Comparison of ENCODE assay signal across 8 cellular contexts in the genomic region with DNA sequence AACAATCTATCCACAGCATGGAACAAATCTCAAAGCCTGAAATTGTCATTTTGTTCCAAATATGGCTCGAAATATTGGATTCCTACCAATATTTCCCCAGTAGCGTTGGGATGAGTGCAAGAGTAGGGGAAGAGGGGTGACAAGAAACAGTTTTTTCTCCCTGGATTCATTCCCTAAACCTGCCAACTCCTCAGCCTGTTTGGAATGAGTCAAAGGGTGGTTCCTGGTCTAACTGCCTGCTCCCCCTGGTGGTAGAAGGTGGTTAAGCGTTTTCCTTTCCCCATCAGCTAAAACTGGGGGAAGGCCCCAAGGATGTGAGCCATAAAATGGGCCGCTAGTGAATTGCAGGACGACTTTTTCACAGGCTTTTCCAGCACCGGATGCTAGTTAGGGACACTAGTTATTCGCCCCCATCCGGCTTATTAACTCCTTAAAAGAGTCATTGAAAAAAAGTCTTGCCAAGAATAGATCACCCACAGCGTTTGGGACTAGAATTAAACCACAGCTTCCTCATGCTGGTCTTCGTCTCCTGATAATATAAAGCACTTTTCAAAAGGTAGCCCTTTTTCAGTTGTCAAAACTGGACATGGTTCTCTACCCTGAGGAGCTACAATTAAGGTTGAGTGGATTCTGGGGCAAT.
DNase-seq lines count a peak whose midpoint lies in the region; TF ChIP-seq lines count a peak whose summit lies in the region.

No MANE protein-coding gene starts in this region.

- no peak overlapping the region for H3K4me3 Mint-ChIP-seq in activated CD4-positive, alpha-beta T cell treated with anti-CD3 and anti-CD28 coated beads, Interleukin-2, amount 10 ng/mL, durations not matched to agents 24 days and 14 days

- H3K27me3 Mint-ChIP-seq in activated CD4-positive, alpha-beta T cell treated with anti-CD3 and anti-CD28 coated beads, Interleukin-2, amount 10 ng/mL, durations not matched to agents 24 days and 14 days: peaks cover 2% of the 10 kb centered on the region

- peaks cover 0 to 24% of the 10 kb centered on the region in 2 experiments; a peak in 1 of 3 replicates for H3K36me3 ChIP-seq in HEK293 (ENCODE audit: control insufficient read depth in 2 of 2, insufficient read depth in 1 of 2, low read length in 2 of 2)

- H3K36me3 Mint-ChIP-seq in activated CD4-positive, alpha-beta T cell treated with anti-CD3 and anti-CD28 coated beads, Interleukin-2, amount 10 ng/mL, durations not matched to agents 24 days and 14 days (ENCODE audit: low read depth): no peaks in the 10 kb centered on the region

- no peaks in the 10 kb centered on the region for H3K4me1 Mint-ChIP-seq in activated CD4-positive, alpha-beta T cell treated with anti-CD3 and anti-CD28 coated beads, Interleukin-2, amount 10 ng/mL, durations not matched to agents 24 days and 14 days

- H3K4me1 ChIP-seq in HEK293 (ENCODE audit: control insufficient read depth, insufficient read depth, low read length): no peaks in the 10 kb centered on the region

- H3K9me3 Mint-ChIP-seq in activated CD4-positive, alpha-beta T cell treated with anti-CD3 and anti-CD28 coated beads, Interleukin-2, amount 10 ng/mL, durations not matched to agents 24 days and 14 days: no peaks in the 10 kb centered on the region

- POLR2A ChIA-PET in HEK293 (lab: Yijun Ruan, JAX): no interaction called here

- CTCF ChIA-PET in HEK293 (lab: Yijun Ruan, JAX): interaction anchor here (0.6 to 3.5 kb wide), 22 partner anchors 9 to 1666 kb away, joined by 3 to 34 read pairs (median 4); no protein-coding TSS in a partner anchor

- intact Hi-C loops in activated CD4-positive, alpha-beta T cell treated with anti-CD3 and anti-CD28 coated beads, Interleukin-2, amount 10 ng/mL, durations not matched to agents 24 days and 14 days (cut with micrococcal nuclease): loop anchor here (1.0 kb wide), 2 partner anchors 32 to 181 kb away; no protein-coding TSS in a partner anchor
- intact Hi-C loops in posterior vena cava (cut with DNase I): no loop called here

- peak; percentile 53 for TF ChIP-seq CTCF in HEK293 (tag by site-specific recombination; IDR thresholded peaks at IDR 0.05)

- H3K4me3 ChIP-seq in HEK293 (ENCODE audit: low read depth, low read length): no peak overlapping the region

- H3K27ac ChIP-seq in HEK293 (ENCODE audit: extremely low read depth, low read depth, low read length): no peak overlapping the region

- DNase-seq in GM04504 (ENCODE audit: low read depth): peak; percentile 25
- DNase-seq in NCI-H2171 (lab: John Stamatoyannopoulos, UW): peak; percentile 5
- peak; percentile 88 for DNase-seq in activated CD4-positive, alpha-beta T cell treated with anti-CD3 and anti-CD28 coated beads, Interleukin-2, amount 10 ng/mL, durations not matched to agents 24 days and 14 days
- DNase-seq in dermis microvascular lymphatic vessel endothelial cell (ENCODE audit: low read depth in 2 of 2): peak; percentile 6 to 60
- DNase-seq in medulla oblongata (ENCODE audit: extremely low spot score): peak; percentile 66
- DNase-seq in stimulated activated CD8-positive, alpha-beta memory T cell treated with anti-CD3 and anti-CD28 coated beads, Interleukin-4, amount 100 ng/mL, for 1 hour (ENCODE audit: low read depth in 2 of 2, low spot score in 1 of 2): peak; percentile 33 to 35
- DNase-seq in posterior vena cava (ENCODE audit: low spot score): no peak

- H3K27ac Mint-ChIP-seq in activated CD4-positive, alpha-beta T cell treated with anti-CD3 and anti-CD28 coated beads, Interleukin-2, amount 10 ng/mL, durations not matched to agents 24 days and 14 days: no peak overlapping the region

- H3K9me3 ChIP-seq in HEK293 (ENCODE audit: control insufficient read depth, insufficient read depth, low read depth, low read length): no peaks in the 10 kb centered on the region

TF ChIP-seq in HEK293, 187 proteins besides CTCF, POLR2A, EP300 and RAD21 (continues in another document):
- TF ChIP-seq, protein P1, sequence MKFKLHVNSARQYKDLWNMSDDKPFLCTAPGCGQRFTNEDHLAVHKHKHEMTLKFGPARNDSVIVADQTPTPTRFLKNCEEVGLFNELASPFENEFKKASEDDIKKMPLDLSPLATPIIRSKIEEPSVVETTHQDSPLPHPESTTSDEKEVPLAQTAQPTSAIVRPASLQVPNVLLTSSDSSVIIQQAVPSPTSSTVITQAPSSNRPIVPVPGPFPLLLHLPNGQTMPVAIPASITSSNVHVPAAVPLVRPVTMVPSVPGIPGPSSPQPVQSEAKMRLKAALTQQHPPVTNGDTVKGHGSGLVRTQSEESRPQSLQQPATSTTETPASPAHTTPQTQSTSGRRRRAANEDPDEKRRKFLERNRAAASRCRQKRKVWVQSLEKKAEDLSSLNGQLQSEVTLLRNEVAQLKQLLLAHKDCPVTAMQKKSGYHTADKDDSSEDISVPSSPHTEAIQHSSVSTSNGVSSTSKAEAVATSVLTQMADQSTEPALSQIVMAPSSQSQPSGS (tag by site-specific recombination; IDR thresholded peaks at IDR 0.05; ENCODE audit: low read depth): no peak
- no peak for TF ChIP-seq ZNF274 (IDR thresholded peaks at IDR 0.05; ENCODE audit: low read length)
- TF ChIP-seq ZNF274 (tag by site-specific recombination; IDR thresholded peaks at IDR 0.05; ENCODE audit: borderline replicate concordance): no peak
- no peak for TF ChIP-seq ZNF175 (tag by site-specific recombination; IDR thresholded peaks at IDR 0.05)
- TF ChIP-seq, protein P2, sequence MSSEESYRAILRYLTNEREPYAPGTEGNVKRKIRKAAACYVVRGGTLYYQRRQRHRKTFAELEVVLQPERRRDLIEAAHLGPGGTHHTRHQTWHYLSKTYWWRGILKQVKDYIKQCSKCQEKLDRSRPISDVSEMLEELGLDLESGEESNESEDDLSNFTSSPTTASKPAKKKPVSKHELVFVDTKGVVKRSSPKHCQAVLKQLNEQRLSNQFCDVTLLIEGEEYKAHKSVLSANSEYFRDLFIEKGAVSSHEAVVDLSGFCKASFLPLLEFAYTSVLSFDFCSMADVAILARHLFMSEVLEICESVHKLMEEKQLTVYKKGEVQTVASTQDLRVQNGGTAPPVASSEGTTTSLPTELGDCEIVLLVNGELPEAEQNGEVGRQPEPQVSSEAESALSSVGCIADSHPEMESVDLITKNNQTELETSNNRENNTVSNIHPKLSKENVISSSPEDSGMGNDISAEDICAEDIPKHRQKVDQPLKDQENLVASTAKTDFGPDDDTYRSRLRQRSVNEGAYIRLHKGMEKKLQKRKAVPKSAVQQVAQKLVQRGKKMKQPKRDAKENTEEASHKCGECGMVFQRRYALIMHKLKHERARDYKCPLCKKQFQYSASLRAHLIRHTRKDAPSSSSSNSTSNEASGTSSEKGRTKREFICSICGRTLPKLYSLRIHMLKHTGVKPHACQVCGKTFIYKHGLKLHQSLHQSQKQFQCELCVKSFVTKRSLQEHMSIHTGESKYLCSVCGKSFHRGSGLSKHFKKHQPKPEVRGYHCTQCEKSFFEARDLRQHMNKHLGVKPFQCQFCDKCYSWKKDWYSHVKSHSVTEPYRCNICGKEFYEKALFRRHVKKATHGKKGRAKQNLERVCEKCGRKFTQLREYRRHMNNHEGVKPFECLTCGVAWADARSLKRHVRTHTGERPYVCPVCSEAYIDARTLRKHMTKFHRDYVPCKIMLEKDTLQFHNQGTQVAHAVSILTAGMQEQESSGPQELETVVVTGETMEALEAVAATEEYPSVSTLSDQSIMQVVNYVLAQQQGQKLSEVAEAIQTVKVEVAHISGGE (tag by site-specific recombination; conservative IDR thresholded peaks at IDR 0.05; ENCODE audit: low read depth): no peak
- no peak for TF ChIP-seq ZNF214 (tag by site-specific recombination; IDR thresholded peaks at IDR 0.05; ENCODE audit: borderline replicate concordance)
- peak; percentile 95 for TF ChIP-seq ZSCAN30 (tag by site-specific recombination; IDR thresholded peaks at IDR 0.05)
- TF ChIP-seq ZNF423 (tag by site-specific recombination; IDR thresholded peaks at IDR 0.05): no peak
- no peak for TF ChIP-seq ZNF18 (tag by site-specific recombination; IDR thresholded peaks at IDR 0.05)
- no peak for TF ChIP-seq ZNF596 (tag by site-specific recombination; IDR thresholded peaks at IDR 0.05)
- TF ChIP-seq ZNF10 (tag by site-specific recombination; IDR thresholded peaks at IDR 0.05): no peak
- no peak for TF ChIP-seq ZNF707 (tag by site-specific recombination; IDR thresholded peaks at IDR 0.05)
